Comparison of ENCODE assay signal across 8 cellular contexts in genomic region chr2:232142049-232142448, GRCh38.
DNase-seq lines count a peak whose midpoint lies in the region; ATAC-seq, FAIRE-seq and TF ChIP-seq lines count a peak whose summit lies in the region.

No MANE protein-coding gene starts in this region.

- H3K9me3 Mint-ChIP-seq in CD14-positive monocyte: no peaks in the 10 kb centered on the region
- H3K9me3 Mint-ChIP-seq in GM23338: no peaks in the 10 kb centered on the region
- H3K9me3 Mint-ChIP-seq in mesothelial cell of epicardium: peaks cover 4% of the 10 kb centered on the region

- DNase-seq in CD14-positive monocyte (ENCODE audit: low spot score) (no peak), GM23338 (ENCODE audit: low spot score) (peak; percentile 82), RCC 7860 (ENCODE audit: low spot score) (peak; percentile 22), dermis blood vessel endothelial cell (peak; percentile 65), mesothelial cell of epicardium (ENCODE audit: low spot score in 2 of 2, unreplicated experiment in 2 of 2) (no peak), amniotic stem cell (lab: John Stamatoyannopoulos, UW) (no peak)

- H3K27ac Mint-ChIP-seq in CD14-positive monocyte: no peak overlapping the region
- no peak overlapping the region for H3K27ac Mint-ChIP-seq in GM23338
- H3K27ac Mint-ChIP-seq in mesothelial cell of epicardium: no peak overlapping the region

- no peaks in the 10 kb centered on the region for H3K27me3 ChIP-seq in GM23338 (ENCODE audit: insufficient read depth)

- no peaks in the 10 kb centered on the region for H3K36me3 ChIP-seq in GM23338 (ENCODE audit: insufficient read depth)

- H3K9me2 ChIP-seq in GM23338 (ENCODE audit: insufficient read depth): no peaks in the 10 kb centered on the region

- H3K4me1 Mint-ChIP-seq in CD14-positive monocyte (peaks cover 5% of the 10 kb centered on the region), GM23338 (peaks cover 3% of the 10 kb centered on the region; the same call in 1 of the 3 replicates), mesothelial cell of epicardium (no peaks in the 10 kb centered on the region)

- intact Hi-C loops in CD14-positive monocyte (cut with micrococcal nuclease): loop anchor here in 1 of 2 donors (10.0 kb wide), 1 partner anchor 217 kb away; the partner anchor contains the start of gene NPPC

- TF ChIP-seq CTCF in CD14-positive monocyte (IDR thresholded peaks at IDR 0.05): peak; percentile 36
- TF ChIP-seq CTCF in GM23338 (conservative IDR thresholded peaks at IDR 0.05; ENCODE audit: low read depth in 2 of 2): peak; percentile 86 to 95
- TF ChIP-seq CTCF in mesothelial cell of epicardium (IDR thresholded peaks at IDR 0.05; ENCODE audit: unreplicated experiment): peak; percentile 42

- no peak overlapping the region for H3K4me2 ChIP-seq in GM23338

- H3K27me3 Mint-ChIP-seq in CD14-positive monocyte (ENCODE audit: low read depth in 3 of 3) (no peaks in the 10 kb centered on the region), GM23338 (ENCODE audit: insufficient read depth, low read depth, poor library complexity) (no peaks in the 10 kb centered on the region), mesothelial cell of epicardium (ENCODE audit: low read depth) (no peaks in the 10 kb centered on the region)

- H3K79me2 ChIP-seq in GM23338 (replicated peaks; ENCODE audit: insufficient read depth): no peaks in the 10 kb centered on the region

- no peak overlapping the region for H2AFZ ChIP-seq in GM23338

- H3K4me3 Mint-ChIP-seq in CD14-positive monocyte (no peak overlapping the region), GM23338 (no peak overlapping the region), mesothelial cell of epicardium (no peak overlapping the region)

- no peak for FAIRE-seq in RCC 7860 (lab: Jason Lieb, UNC)

- no peaks in the 10 kb centered on the region for H4K20me1 ChIP-seq in GM23338 (replicated peaks; ENCODE audit: insufficient read depth)

- H3K27ac ChIP-seq in GM23338 (ENCODE audit: low read depth): no peak overlapping the region

- H3K36me3 Mint-ChIP-seq in CD14-positive monocyte: peaks cover 13 to 14% of the 10 kb centered on the region in 2 donors
- no peaks in the 10 kb centered on the region for H3K36me3 Mint-ChIP-seq in GM23338 (ENCODE audit: low read depth)
- H3K36me3 Mint-ChIP-seq in mesothelial cell of epicardium: peaks cover 8% of the 10 kb centered on the region

- ATAC-seq in GM23338: peak; percentile 96
- no peak for ATAC-seq in GM21737 (IDR thresholded peaks at IDR 0.05; ENCODE audit: unreplicated experiment)
- no peak for ATAC-seq in HG03025 (IDR thresholded peaks at IDR 0.05; ENCODE audit: low FRiP score, unreplicated experiment)

- H3F3A ChIP-seq in GM23338 (replicated peaks; ENCODE audit: low read depth): no peaks in the 10 kb centered on the region

- no peak overlapping the region for H3K4me3 ChIP-seq in GM23338

- H3K4me1 ChIP-seq in GM23338 (ENCODE audit: insufficient read depth): no peaks in the 10 kb centered on the region

TF ChIP-seq in GM23338, 12 proteins besides CTCF, POLR2A, EP300 and RAD21:
- TF ChIP-seq CREB1 (CRISPR knock-in tag; IDR thresholded peaks at IDR 0.05; ENCODE audit: low read depth): no peak
- no peak for TF ChIP-seq EZH2 (IDR thresholded peaks at IDR 0.05; ENCODE audit: low read depth, unreplicated experiment)
- no peak for TF ChIP-seq STAT1 (IDR thresholded peaks at IDR 0.05; ENCODE audit: unreplicated experiment)
- TF ChIP-seq JUNB (IDR thresholded peaks at IDR 0.05; ENCODE audit: unreplicated experiment): no peak
- no peak for TF ChIP-seq POLR2AphosphoS5 (IDR thresholded peaks at IDR 0.05; ENCODE audit: low read depth)

Comparison
In these comparisons a context has a peak if more than half of its experiments do, and no peak if none do; other contexts are left out.
1. DNase-seq: peak in GM23338 (single experiment), RCC 7860 (single experiment) and dermis blood vessel endothelial cell (single experiment); none in CD14-positive monocyte (single experiment), mesothelial cell of epicardium (0 of 2) and amniotic stem cell (single experiment).
2. CTCF ChIP-seq: peak in every context shown above with its lines; median percentile 90 in GM23338; 42 in mesothelial cell of epicardium; 36 in CD14-positive monocyte.